In the genomic region with DNA sequence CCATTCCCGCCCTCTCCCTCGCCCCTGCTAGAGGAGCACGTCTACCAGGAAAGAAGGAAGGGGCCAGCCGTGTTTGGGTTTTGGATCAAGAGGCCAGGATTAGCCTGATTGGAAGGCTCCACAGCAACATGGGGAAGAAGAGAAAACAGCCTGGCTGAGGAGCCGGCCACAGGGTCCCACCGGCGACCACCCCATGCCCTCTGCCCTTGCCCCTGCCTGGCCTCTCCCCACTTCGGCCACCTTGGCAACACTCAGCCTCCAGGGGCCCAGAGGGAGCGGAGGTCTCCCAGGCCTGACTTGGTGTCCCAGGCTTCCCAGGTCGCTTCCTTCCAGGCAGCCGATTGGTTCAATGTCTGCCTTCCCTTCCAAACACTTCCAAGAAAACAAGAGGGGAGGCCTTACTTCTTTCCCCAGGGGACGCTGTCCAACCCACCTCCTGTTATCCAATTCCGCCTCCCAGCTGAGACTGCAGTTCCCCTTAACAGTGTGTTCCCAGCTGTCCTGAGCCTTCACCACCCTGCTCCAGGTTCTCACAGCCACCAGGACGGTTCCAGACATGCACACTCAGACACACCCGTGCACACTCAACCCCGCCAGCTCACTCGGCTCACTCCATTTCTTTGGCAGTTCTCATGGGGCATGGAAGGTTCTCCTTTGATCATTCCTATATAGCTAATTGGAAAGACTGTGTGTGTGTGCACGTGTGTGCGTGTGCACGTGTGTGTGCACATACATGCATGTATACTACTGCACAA, we compare ENCODE assay signal across 22 cellular contexts.
DNase-seq lines count a peak whose midpoint lies in the region; ATAC-seq and TF ChIP-seq lines count a peak whose summit lies in the region.
"Had no signal": no experiment of that assay in that cellular context is flagged by ENCODE, and none has a peak within 500 bp of the region (broad histone marks: within the 10 kb centered on the region; RNA-seq: fewer than 3 reads in every experiment).

No MANE protein-coding gene starts in this region.

- no peak overlapping the region for H3K4me3 Mint-ChIP-seq in CD14-positive monocyte
- H3K4me3 Mint-ChIP-seq: H9, HFFc6 had no signal

- H3K4me1 Mint-ChIP-seq in CD14-positive monocyte, result no peaks in the 10 kb centered on the region

- H3K9me1 ChIP-seq in IMR-90 (ENCODE audit: insufficient read depth, low read length), result no peaks in the 10 kb centered on the region

- H3K27me3 Mint-ChIP-seq in CD14-positive monocyte (ENCODE audit: low read depth in 3 of 3), result peaks cover 1 to 10% (median 3%) of the 10 kb centered on the region in 3 donors

- no peak overlapping the region for H3K56ac ChIP-seq in IMR-90 (ENCODE audit: extremely low read depth, insufficient read depth, low read length)

- dilution Hi-C loops in IMR-90 (cut with HindIII; ENCODE audit: low sequenced_read_pairs, unreplicated experiment), result no loop called here

- H3K9me3 ChIP-seq in IMR-90 (ENCODE audit: control insufficient read depth, insufficient read depth, low read length), result no peaks in the 10 kb centered on the region; the same call in 1 of the 2 replicates
- H3K9me3 ChIP-seq: SJSA1 had no signal

- H3K79me1 ChIP-seq in IMR-90 (ENCODE audit: low read depth in 1 of 2, low read length in 2 of 2), result no peaks in the 10 kb centered on the region

- ATAC-seq in IMR-90 (ENCODE audit: low read depth), result no peak
- no peak for ATAC-seq in GM21360 (IDR thresholded peaks at IDR 0.05; ENCODE audit: unreplicated experiment)
- ATAC-seq: GM12878, Right ventricle myocardium inferior had no signal

- no peak overlapping the region for H2AFZ ChIP-seq in IMR-90 (replicated peaks; ENCODE audit: low read length, poor library complexity)

- no peak overlapping the region for H3K23ac ChIP-seq in IMR-90 (ENCODE audit: low read depth, low read length)

- H3K9me3 Mint-ChIP-seq in CD14-positive monocyte, result no peaks in the 10 kb centered on the region
- H3K9me3 Mint-ChIP-seq: H9 had no signal

- H2BK20ac ChIP-seq in IMR-90 (ENCODE audit: low read depth, low read length), result no peak overlapping the region

- H3K18ac ChIP-seq in IMR-90 (ENCODE audit: low read depth, low read length), result no peak overlapping the region

- peak overlapping the region; percentile 37 for H2AK9ac ChIP-seq in IMR-90 (replicated peaks; ENCODE audit: low read depth, low read length, poor library complexity)

- no peak overlapping the region for H4K5ac ChIP-seq in IMR-90 (ENCODE audit: low read depth, low read length)

- no peak for TF ChIP-seq POLR2A in IMR-90 (IDR thresholded peaks at IDR 0.05; ENCODE audit: low read depth, low read length)

- no peak overlapping the region for H3K4me2 ChIP-seq in IMR-90 (ENCODE audit: low read depth, low read length)

- no peak overlapping the region for H3K14ac ChIP-seq in IMR-90 (replicated peaks; ENCODE audit: low read depth, low read length)

- no peaks in the 10 kb centered on the region for H3K36me3 ChIP-seq in IMR-90 (ENCODE audit: control insufficient read depth, insufficient read depth, low read length)
- H3K36me3 ChIP-seq: SJSA1 had no signal

- no peaks in the 10 kb centered on the region for H4K20me1 ChIP-seq in IMR-90 (ENCODE audit: insufficient read depth, low read length)

- no peaks in the 10 kb centered on the region; the same call in 1 of the 2 replicates for H3K27me3 ChIP-seq in IMR-90 (ENCODE audit: control insufficient read depth, insufficient read depth, low read length)

- intact Hi-C loops in CD14-positive monocyte (cut with micrococcal nuclease) (no loop called here), IMR-90 (cut with micrococcal nuclease) (no loop called here), posterior vena cava (cut with DNase I) (no loop called here)

- H2AK5ac ChIP-seq in IMR-90 (ENCODE audit: low read depth, low read length), result no peak overlapping the region

- no peak overlapping the region for H3K4ac ChIP-seq in IMR-90 (ENCODE audit: low read depth, low read length)

- no peak overlapping the region for H2BK15ac ChIP-seq in IMR-90 (ENCODE audit: low read depth, low read length)

- H4K91ac ChIP-seq in IMR-90 (ENCODE audit: insufficient read depth, low read depth, low read length), result no peak overlapping the region

- no TSS peak for BruUV-seq in IMR-90 (replicated peaks; lab: Mats Ljungman, UMichigan)

- no peak overlapping the region for H3K27ac ChIP-seq in IMR-90 (ENCODE audit: insufficient read depth, low read length)
- H3K27ac ChIP-seq in cingulate gyrus (ENCODE audit: low read depth, low read length), result peak overlapping the region; percentile 72
- H3K27ac ChIP-seq: C4-2B, SJSA1 had no signal

- no peak for TF ChIP-seq RAD21 in IMR-90 (IDR thresholded peaks at IDR 0.05; ENCODE audit: low read length)

- 55% methylated on average over 3 of the region's 20 CpGs; no CpG with 5 or more reads in 1 of the 2 experiments for WGBS in IMR-90 (ENCODE audit: extremely low coverage in 2 of 2, insufficient read length in 1 of 2), 2 experiments

- H3K4me3 ChIP-seq in IMR-90 (ENCODE audit: insufficient read depth, low read depth, low read length), result no peak overlapping the region
- H3K4me3 ChIP-seq: GM12878, SJSA1 had no signal

- H3K4me1 ChIP-seq in IMR-90 (ENCODE audit: control insufficient read depth, insufficient read depth, low read length), result no peaks in the 10 kb centered on the region
- H3K4me1 ChIP-seq: SJSA1 had no signal

- peak overlapping the region in 1 of 7 donors; percentile 43 for H3K27ac Mint-ChIP-seq in CD14-positive monocyte
- H3K27ac Mint-ChIP-seq: HFFc6 had no signal

- DNase-seq in CD14-positive monocyte (ENCODE audit: low spot score) (peak; percentile 30), IMR-90 (no peak), posterior vena cava (ENCODE audit: low spot score) (peak; percentile 55), NCI-H748 (lab: John Stamatoyannopoulos, UW; ENCODE audit: unreplicated experiment) (no peak), HT-29 (ENCODE audit: low spot score) (no peak), NCI-H345 treated with DMSO at 0.1 percent for 48 hours (lab: John Stamatoyannopoulos, UW; ENCODE audit: unreplicated experiment) (no peak)
- DNase-seq: AML-193, H9, HFFc6, KBM-7, MM.1S, NCI-H1092 treated with DMSO at 0.1 percent for 48 hours, NCI-H1436 treated with DMSO at 0.1 percent for 48 hours, NCI-H1930, NCI-H226, OCI-M1 had no signal

- POLR2A ChIA-PET in IMR-90 (lab: Charles Lee; ENCODE audit: unreplicated experiment), result no interaction called here

- TF ChIP-seq CTCF in CD14-positive monocyte (IDR thresholded peaks at IDR 0.05) (no peak), IMR-90 (conservative IDR thresholded peaks at IDR 0.05; ENCODE audit: low read depth, low read length) (no peak)

- no peak overlapping the region for H3K9ac ChIP-seq in IMR-90 (ENCODE audit: low read depth, low read length)

- H2BK5ac ChIP-seq in IMR-90 (ENCODE audit: low read depth, low read length, poor library complexity, severe bottlenecking), result no peak overlapping the region

- no peak overlapping the region for H2BK120ac ChIP-seq in IMR-90 (ENCODE audit: low read depth, low read length)

- in situ Hi-C loops in IMR-90 (cut with MboI; ENCODE audit: low sequenced_read_pairs), result no loop called here

- H3K36me3 Mint-ChIP-seq in CD14-positive monocyte, result no peaks in the 10 kb centered on the region

- no peak overlapping the region for H4K8ac ChIP-seq in IMR-90 (ENCODE audit: low read depth in 2 of 2, low read length in 2 of 2)

- CTCF ChIA-PET in IMR-90 (lab: Yijun Ruan, JAX), result no interaction called here

TF ChIP-seq in IMR-90, 13 proteins besides CTCF, POLR2A, EP300 and RAD21:
- no peak for TF ChIP-seq MXI1 (IDR thresholded peaks at IDR 0.05; ENCODE audit: borderline replicate concordance, low read depth, low read length)
- TF ChIP-seq RFX5 (IDR thresholded peaks at IDR 0.05; ENCODE audit: low read depth, low read length), result no peak
- TF ChIP-seq, protein P1, sequence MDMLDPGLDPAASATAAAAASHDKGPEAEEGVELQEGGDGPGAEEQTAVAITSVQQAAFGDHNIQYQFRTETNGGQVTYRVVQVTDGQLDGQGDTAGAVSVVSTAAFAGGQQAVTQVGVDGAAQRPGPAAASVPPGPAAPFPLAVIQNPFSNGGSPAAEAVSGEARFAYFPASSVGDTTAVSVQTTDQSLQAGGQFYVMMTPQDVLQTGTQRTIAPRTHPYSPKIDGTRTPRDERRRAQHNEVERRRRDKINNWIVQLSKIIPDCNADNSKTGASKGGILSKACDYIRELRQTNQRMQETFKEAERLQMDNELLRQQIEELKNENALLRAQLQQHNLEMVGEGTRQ (IDR thresholded peaks at IDR 0.05; ENCODE audit: low read depth, low read length), result no peak
- TF ChIP-seq FOS (IDR thresholded peaks at IDR 0.05; ENCODE audit: low read depth, low read length), result no peak
- TF ChIP-seq MAFK (IDR thresholded peaks at IDR 0.05; ENCODE audit: low read depth, low read length), result no peak
- TF ChIP-seq MAZ (IDR thresholded peaks at IDR 0.05; ENCODE audit: borderline replicate concordance, low read depth, low read length), result no peak
- TF ChIP-seq, protein P2, sequence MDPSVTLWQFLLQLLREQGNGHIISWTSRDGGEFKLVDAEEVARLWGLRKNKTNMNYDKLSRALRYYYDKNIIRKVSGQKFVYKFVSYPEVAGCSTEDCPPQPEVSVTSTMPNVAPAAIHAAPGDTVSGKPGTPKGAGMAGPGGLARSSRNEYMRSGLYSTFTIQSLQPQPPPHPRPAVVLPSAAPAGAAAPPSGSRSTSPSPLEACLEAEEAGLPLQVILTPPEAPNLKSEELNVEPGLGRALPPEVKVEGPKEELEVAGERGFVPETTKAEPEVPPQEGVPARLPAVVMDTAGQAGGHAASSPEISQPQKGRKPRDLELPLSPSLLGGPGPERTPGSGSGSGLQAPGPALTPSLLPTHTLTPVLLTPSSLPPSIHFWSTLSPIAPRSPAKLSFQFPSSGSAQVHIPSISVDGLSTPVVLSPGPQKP (IDR thresholded peaks at IDR 0.05; ENCODE audit: borderline replicate concordance, low read depth, low read length), result no peak
- TF ChIP-seq CHD1 (IDR thresholded peaks at IDR 0.05; ENCODE audit: low read depth, low read length), result no peak

Comparison
In these comparisons a context has a peak if more than half of its experiments do, and no peak if none do; other contexts are left out.
1. DNase-seq: peak in CD14-positive monocyte (single experiment) and posterior vena cava (single experiment); none in IMR-90 (single experiment), NCI-H748 (single experiment), HT-29 (single experiment) and NCI-H345 treated with DMSO at 0.1 percent for 48 hours (single experiment).